ENCODE assay signal across 6 cellular contexts in the genomic region with DNA sequence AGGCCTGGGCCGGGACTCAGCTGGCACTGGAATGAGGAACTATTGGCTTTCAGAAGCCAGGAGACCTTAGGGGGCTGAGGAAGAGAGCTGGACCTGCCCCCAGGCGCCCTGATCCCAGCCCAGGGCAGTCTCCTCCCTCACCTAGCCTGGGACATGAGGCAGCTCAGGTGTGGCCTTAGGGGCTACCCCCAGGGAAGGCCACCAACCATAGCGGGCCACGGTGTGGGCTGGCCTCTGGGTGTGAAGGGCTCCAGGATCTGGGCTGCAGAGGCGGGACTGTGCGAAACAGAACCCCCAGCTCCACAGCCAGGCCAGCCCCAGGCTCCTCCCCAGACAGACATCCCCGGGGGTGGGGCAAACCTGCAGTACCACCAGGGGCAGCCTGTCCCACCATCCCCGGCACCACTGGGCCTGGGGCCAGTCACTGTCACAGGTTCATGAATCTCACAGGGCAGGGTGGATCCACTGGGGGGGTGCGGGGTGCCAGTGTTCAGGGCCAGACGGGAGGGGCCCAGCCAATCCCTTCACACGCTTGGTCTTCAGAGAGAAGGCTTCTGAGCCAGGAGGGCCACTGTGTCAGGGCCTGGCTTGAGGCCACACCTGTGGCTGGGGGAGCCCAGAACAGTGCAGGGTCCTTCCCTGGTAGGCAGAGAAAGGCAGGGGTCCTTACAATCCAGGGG. TPM values are rescaled to one million over a fixed set of nuclear protein-coding genes. Genes with fewer than 3 reads are reported as not detected.
A peak's percentile ranks its signal among the peaks of the same experiment; 100 is the strongest.
DNase-seq lines count a peak whose midpoint lies in the region; FAIRE-seq and TF ChIP-seq lines count a peak whose summit lies in the region.

No MANE protein-coding gene starts in this region.

- H3K79me2 ChIP-seq in MM.1S (ENCODE audit: low read length): peaks cover 35% of the 10 kb centered on the region

- no peak overlapping the region for H2AFZ ChIP-seq in MM.1S (ENCODE audit: low read length)

- no peak for FAIRE-seq in kidney (lab: Jason Lieb, UNC)

- H3K27ac ChIP-seq in RWPE1: peak overlapping the region; percentile 100
- H3K27ac ChIP-seq in kidney (ENCODE audit: low read depth in 2 of 2, low read length in 2 of 2): peak overlapping the region; percentile 82 to 93
- H3K27ac ChIP-seq in MM.1S (ENCODE audit: low read length): no peak overlapping the region

- H3K27me3 Mint-ChIP-seq in endothelial cell (ENCODE audit: unreplicated experiment): peaks cover 16% of the 10 kb centered on the region

- no peaks in the 10 kb centered on the region for H3K9me2 ChIP-seq in MM.1S (replicated peaks; ENCODE audit: insufficient read depth, low read length)

- H3K4me3 Mint-ChIP-seq in endothelial cell (ENCODE audit: unreplicated experiment): no peak overlapping the region

- H3F3A ChIP-seq in MM.1S (ENCODE audit: insufficient read depth, low read length): peaks cover 7% of the 10 kb centered on the region

- DNase-seq in BE2C (peak; percentile 63), RWPE1 (ENCODE audit: low spot score) (no peak), kidney (peak; percentile 91), endothelial cell (ENCODE audit: low spot score) (no peak), MM.1S (no peak)
- no peak for DNase-seq in activated CD4-positive, CD25-positive, alpha-beta regulatory T cell treated with anti-CD3 and anti-CD28 coated beads, Interleukin-2, amount 50 U/mL, for 72 hours

- TF ChIP-seq CTCF in BE2C (IDR thresholded peaks at IDR 0.05; ENCODE audit: low read depth, low read length) (peak; percentile 21), RWPE1 (conservative IDR thresholded peaks at IDR 0.05; ENCODE audit: low read depth) (no peak), kidney (IDR thresholded peaks at IDR 0.05; ENCODE audit: borderline replicate concordance, extremely low read depth, insufficient read depth) (no peak), endothelial cell (IDR thresholded peaks at IDR 0.05; ENCODE audit: unreplicated experiment) (no peak), MM.1S (IDR thresholded peaks at IDR 0.05; ENCODE audit: low read length) (no peak)

- H3K4me3 ChIP-seq in BE2C (ENCODE audit: low read depth, low read length) (no peak overlapping the region), kidney (ENCODE audit: low read length in 2 of 2) (peak overlapping the region in 1 of 2 donors; percentile 29), MM.1S (ENCODE audit: low read length) (no peak overlapping the region)

- no peak overlapping the region for H3K27ac Mint-ChIP-seq in endothelial cell (ENCODE audit: unreplicated experiment)

- H3K9me3 Mint-ChIP-seq in endothelial cell (ENCODE audit: unreplicated experiment): no peaks in the 10 kb centered on the region

- no peak overlapping the region for H3K4me2 ChIP-seq in MM.1S (ENCODE audit: low read depth, low read length)

- H3K4me1 ChIP-seq in BE2C: peaks cover 52% of the 10 kb centered on the region
- peaks cover 37 to 61% of the 10 kb centered on the region in 2 donors for H3K4me1 ChIP-seq in kidney (ENCODE audit: control insufficient read depth in 1 of 2, insufficient read depth in 1 of 2, low read depth in 1 of 2, low read length in 2 of 2)
- H3K4me1 ChIP-seq in MM.1S (ENCODE audit: low read length): peaks cover 18% of the 10 kb centered on the region

- H3K36me3 ChIP-seq in BE2C (peaks cover 9% of the 10 kb centered on the region), kidney (ENCODE audit: control insufficient read depth in 1 of 2, insufficient read depth in 2 of 2, low read length in 2 of 2) (no peaks in the 10 kb centered on the region), MM.1S (replicated peaks; ENCODE audit: insufficient read depth, low read length) (no peaks in the 10 kb centered on the region)

- H3K27me3 ChIP-seq in BE2C (no peaks in the 10 kb centered on the region), MM.1S (replicated peaks; ENCODE audit: insufficient read depth, low read length) (no peaks in the 10 kb centered on the region)

- CTCF ChIA-PET in RWPE1 (lab: Yijun Ruan, JAX): interaction anchor here (1.0 to 1.9 kb wide), 2 partner anchors 11 to 22 kb away, joined by 3 to 5 read pairs; no protein-coding TSS in a partner anchor

- peaks cover 12% of the 10 kb centered on the region for H3K4me1 Mint-ChIP-seq in endothelial cell (ENCODE audit: unreplicated experiment)

- H4K20me1 ChIP-seq in MM.1S (ENCODE audit: insufficient read depth, low read length): no peaks in the 10 kb centered on the region

- H3K9ac ChIP-seq in kidney (ENCODE audit: low read length in 2 of 2) (peak overlapping the region in 1 of 2 donors; percentile 61), MM.1S (ENCODE audit: low read length) (no peak overlapping the region)

- POLR2A ChIA-PET in RWPE1 (lab: Yijun Ruan, JAX; ENCODE audit: low non-redundant PET): interaction anchor here (0.6 to 1.1 kb wide), 2 partner anchors 22 to 47 kb away, joined by 3 to 4 read pairs; no protein-coding TSS in a partner anchor

- H3K36me3 Mint-ChIP-seq in endothelial cell (ENCODE audit: low read depth, unreplicated experiment): no peaks in the 10 kb centered on the region

- intact Hi-C loops in kidney (cut with DNase I): no loop called here

- H3K9me3 ChIP-seq in BE2C: no peaks in the 10 kb centered on the region
- no peaks in the 10 kb centered on the region for H3K9me3 ChIP-seq in kidney (ENCODE audit: control insufficient read depth in 1 of 2, low read length in 2 of 2)
- no peaks in the 10 kb centered on the region for H3K9me3 ChIP-seq in MM.1S (replicated peaks; ENCODE audit: insufficient read depth, low read length)

RNA-seq across cellular contexts. Expression of a gene that starts 3.5 kb away (rescaled TPM):
- 287 TPM for polyA plus RNA-seq in BE2C (2012; ENCODE audit: insufficient read depth, insufficient read length, low read depth)
- total RNA-seq in kidney: 383 TPM
- 128 TPM for polyA plus RNA-seq in kidney (ENCODE audit: insufficient read depth, low read depth, low replicate concordance)
- 96.5 TPM for total RNA-seq in endothelial cell (ENCODE audit: unreplicated experiment)

RNA-seq across cellular contexts. Expression of a gene that starts 22.8 kb away (rescaled TPM):
- polyA plus RNA-seq in BE2C (2012; ENCODE audit: insufficient read depth, insufficient read length, low read depth): 7.1 TPM
- 16.7 TPM for total RNA-seq in kidney
- polyA plus RNA-seq in kidney (ENCODE audit: insufficient read depth, low read depth, low replicate concordance): 14.5 TPM
- total RNA-seq in endothelial cell (ENCODE audit: unreplicated experiment): 3.6 TPM

RNA-seq across cellular contexts. Expression of a gene that starts 33.8 kb away (rescaled TPM):
- 38.3 TPM for polyA plus RNA-seq in BE2C (2012; ENCODE audit: insufficient read depth, insufficient read length, low read depth)
- total RNA-seq in kidney (18.3 TPM), endothelial cell (ENCODE audit: unreplicated experiment) (62.4 TPM)
- 11.4 TPM for polyA plus RNA-seq in kidney (ENCODE audit: insufficient read depth, low read depth, low replicate concordance)

RNA-seq across cellular contexts. Expression of a gene that starts 39.1 kb away (rescaled TPM):
- polyA plus RNA-seq in BE2C (2012; ENCODE audit: insufficient read depth, insufficient read length, low read depth): 39.8 TPM
- total RNA-seq in kidney: 53.8 TPM
- 39.4 TPM for polyA plus RNA-seq in kidney (ENCODE audit: insufficient read depth, low read depth, low replicate concordance)
- total RNA-seq in endothelial cell (ENCODE audit: unreplicated experiment): 50.9 TPM

RNA-seq across cellular contexts. Expression of a gene that starts 42.5 kb away (rescaled TPM):
- 189 TPM for polyA plus RNA-seq in BE2C (2012; ENCODE audit: insufficient read depth, insufficient read length, low read depth)
- total RNA-seq in kidney (15.9 TPM), endothelial cell (ENCODE audit: unreplicated experiment) (33.4 TPM)
- 13.4 TPM for polyA plus RNA-seq in kidney (ENCODE audit: insufficient read depth, low read depth, low replicate concordance)

Comparison
In these comparisons a context has a peak if more than half of its experiments do, and no peak if none do; other contexts are left out.
1. DNase-seq: peak in BE2C (single experiment) and kidney (single experiment); none in RWPE1 (single experiment), endothelial cell (single experiment), activated CD4-positive, CD25-positive, alpha-beta regulatory T cell treated with anti-CD3 and anti-CD28 coated beads, Interleukin-2, amount 50 U/mL, for 72 hours (single experiment) and MM.1S (single experiment).